In genomic region chr2:25618676-25619075, GRCh38 we compare ENCODE assay signal across 1 cellular context.
TF ChIP-seq lines count a peak whose summit lies in the region.

No MANE protein-coding gene starts in this region.

TF ChIP-seq in K562, 482 proteins besides CTCF, POLR2A, EP300 and RAD21 (continued from another document):
- TF ChIP-seq ZBTB5 (IDR thresholded peaks at IDR 0.05) (no peak), CBX5 (IDR thresholded peaks at IDR 0.05; ENCODE audit: borderline replicate concordance, low read depth) (no peak), SRSF3 (IDR thresholded peaks at IDR 0.05; ENCODE audit: insufficient read depth, low read length) (no peak), TAL1 (IDR thresholded peaks at IDR 0.05) (no peak), ZNF121 (CRISPR knock-in tag; conservative IDR thresholded peaks at IDR 0.05) (no peak)
